Comparison of ENCODE assay signal across 8 cellular contexts in genomic region chr19:41367848-41368301, GRCh38. TPM values are rescaled to one million over a fixed set of nuclear protein-coding genes. Genes with fewer than 3 reads are reported as not detected.
DNase-seq lines count a peak whose midpoint lies in the region; ATAC-seq and TF ChIP-seq lines count a peak whose summit lies in the region.

No MANE protein-coding gene starts in this region.

- no peak overlapping the region for H2AFZ ChIP-seq in smooth muscle cell (ENCODE audit: low read depth)

- no peak for TF ChIP-seq POLR2A in esophagus squamous epithelium (IDR thresholded peaks at IDR 0.05)

- H3K27me3 ChIP-seq in esophagus squamous epithelium (no peaks in the 10 kb centered on the region), smooth muscle cell (ENCODE audit: low read depth) (no peaks in the 10 kb centered on the region)

- DNase-seq in OCI-M2 (lab: John Stamatoyannopoulos, UW; ENCODE audit: unreplicated experiment) (peak; percentile 88), esophagus squamous epithelium (lab: John Stamatoyannopoulos, UW) (no peak), smooth muscle cell (lab: John Stamatoyannopoulos, UW; ENCODE audit: unreplicated experiment) (no peak), ureter (ENCODE audit: low spot score) (no peak), NCI-H1930 (lab: John Stamatoyannopoulos, UW) (no peak)
- no peak for DNase-seq in activated naive CD4-positive, alpha-beta T cell treated with Interleukin-2 at 50 U/mL for 16 hours

- H3K9me3 ChIP-seq in esophagus squamous epithelium (no peaks in the 10 kb centered on the region), smooth muscle cell (replicated peaks; ENCODE audit: low read depth) (no peaks in the 10 kb centered on the region)

- no peaks in the 10 kb centered on the region for H4K20me1 ChIP-seq in smooth muscle cell (ENCODE audit: low read depth)

- H3K36me3 ChIP-seq in esophagus squamous epithelium (no peaks in the 10 kb centered on the region), smooth muscle cell (ENCODE audit: low read depth) (no peaks in the 10 kb centered on the region)

- H3K4me2 ChIP-seq in smooth muscle cell = peak overlapping the region; percentile 7

- H3K4me3 ChIP-seq in esophagus squamous epithelium = no peak overlapping the region
- no peak overlapping the region for H3K4me3 ChIP-seq in smooth muscle cell

- TF ChIP-seq CTCF in esophagus squamous epithelium (IDR thresholded peaks at IDR 0.05) (no peak), smooth muscle cell (IDR thresholded peaks at IDR 0.05; ENCODE audit: borderline replicate concordance, insufficient read depth, poor library complexity, severe bottlenecking) (no peak)

- H3K27ac ChIP-seq in esophagus squamous epithelium = peak overlapping the region; percentile 2 to 65 (median 48)
- H3K27ac ChIP-seq in smooth muscle cell (ENCODE audit: low read depth) = peak overlapping the region; percentile 84

- H3F3A ChIP-seq in smooth muscle cell (ENCODE audit: low read depth) = peaks cover 3% of the 10 kb centered on the region

- H3K4me1 ChIP-seq in esophagus squamous epithelium = peaks cover 3 to 42% (median 20%) of the 10 kb centered on the region in 3 donors
- peaks cover 5% of the 10 kb centered on the region for H3K4me1 ChIP-seq in smooth muscle cell (ENCODE audit: low read depth)

- peak; percentile 56 for ATAC-seq in GM19043 (IDR thresholded peaks at IDR 0.05; ENCODE audit: low read depth, unreplicated experiment)
- no peak for ATAC-seq in HG03280 (IDR thresholded peaks at IDR 0.05; ENCODE audit: unreplicated experiment)

- 36 to 52% methylated on average over 6 of the region's 6 CpGs for WGBS in esophagus squamous epithelium, 2 donors
- WGBS in smooth muscle cell (ENCODE audit: low lambda C conversion rate) = 17% methylated on average over 6 of the region's 6 CpGs

- peaks cover 52% of the 10 kb centered on the region for H3K79me2 ChIP-seq in smooth muscle cell (ENCODE audit: low read depth)

- H3K9ac ChIP-seq in smooth muscle cell (ENCODE audit: low read depth) = no peak overlapping the region

- intact Hi-C loops in esophagus squamous epithelium (cut with DNase I) = no loop called here

RNA-seq across cellular contexts. Expression of gene B9D2, which starts 3.9 kb away (rescaled TPM):
- total RNA-seq in esophagus squamous epithelium (1 to 10 TPM; 2.5 to 4.6 (median 3.7) TPM), smooth muscle cell (1.6 and 2.1 TPM in 2 replicates), ureter (6.1 TPM)
- 12.2 and 13.9 TPM in 2 replicates for polyA plus RNA-seq in smooth muscle cell

RNA-seq across cellular contexts. Expression of gene TMEM91, which starts 8.5 kb away (rescaled TPM):
- total RNA-seq in esophagus squamous epithelium (10 to 100 TPM in 2 of 4 donors, 1 to 10 TPM in 2; 6.2 to 15.8 (median 9.3) TPM), smooth muscle cell (11.0 and 19.2 TPM in 2 replicates), ureter (12.2 TPM)
- 24.3 and 25.6 TPM in 2 replicates for polyA plus RNA-seq in smooth muscle cell

RNA-seq across cellular contexts. Expression of gene TGFB1, which starts 14.2 kb away (rescaled TPM):
- total RNA-seq in esophagus squamous epithelium (10 to 100 TPM; 13.6 to 36.2 (median 31.9) TPM), smooth muscle cell (37.6 and 51.7 TPM in 2 replicates), ureter (26.3 TPM)
- 199 and 216 TPM in 2 replicates for polyA plus RNA-seq in smooth muscle cell

RNA-seq across cellular contexts. Expression of gene EXOSC5, which starts 29.3 kb away (rescaled TPM):
- total RNA-seq in esophagus squamous epithelium (10 to 100 TPM; 22.4 to 37.0 (median 28.6) TPM), smooth muscle cell (5.4 and 5.6 TPM in 2 replicates), ureter (21.6 TPM)
- 19.5 and 22.1 TPM in 2 replicates for polyA plus RNA-seq in smooth muscle cell

RNA-seq across cellular contexts. Expression of gene BCKDHA, which starts 29.7 kb away (rescaled TPM):
- 10 to 100 TPM; 55.1 to 87.2 (median 58.6) TPM for total RNA-seq in esophagus squamous epithelium
- 24.6 and 30.3 TPM in 2 replicates for total RNA-seq in smooth muscle cell
- 47.9 and 53.9 TPM in 2 replicates for polyA plus RNA-seq in smooth muscle cell
- 19.8 TPM for total RNA-seq in ureter
